In genomic region chr3:15647629-15648167, GRCh38 we compare ENCODE assay signal across 8 cellular contexts. TPM values are rescaled to one million over a fixed set of nuclear protein-coding genes. Genes with fewer than 3 reads are reported as not detected.
DNase-seq lines count a peak whose midpoint lies in the region; ATAC-seq lines count a peak whose summit lies in the region.

No MANE protein-coding gene starts in this region.

- peak overlapping the region; percentile 55 for H2BK12ac ChIP-seq in trophoblast cell (ENCODE audit: low read length)

- H3K9me3 ChIP-seq in CD4-positive, CD25-positive, alpha-beta regulatory T cell (ENCODE audit: control insufficient read depth in 2 of 2, low read length in 2 of 2) = no peaks in the 10 kb centered on the region
- H3K9me3 ChIP-seq in trophoblast cell (ENCODE audit: insufficient read depth, low read depth, low read length) = no peaks in the 10 kb centered on the region

- no peak overlapping the region for H4K8ac ChIP-seq in trophoblast cell (ENCODE audit: low read depth, low read length)

- H3K36me3 ChIP-seq in CD4-positive, CD25-positive, alpha-beta regulatory T cell (ENCODE audit: control insufficient read depth, insufficient read depth, low read length) = peaks cover 12% of the 10 kb centered on the region
- peaks cover 0 to 3% of the 10 kb centered on the region in 2 experiments for H3K36me3 ChIP-seq in trophoblast cell (ENCODE audit: control insufficient read depth in 1 of 2, insufficient read depth in 2 of 2, low read length in 2 of 2)

- H2BK120ac ChIP-seq in trophoblast cell (ENCODE audit: insufficient read depth, low read length, poor library complexity) = peak overlapping the region; percentile 52

- no peak overlapping the region for H2AFZ ChIP-seq in trophoblast cell (ENCODE audit: insufficient read depth, low read length, poor library complexity)

- CTCF ChIA-PET in activated CD4-positive, alpha-beta T cell treated with anti-CD3 and anti-CD28 coated beads for 36 hours (lab: Charles Lee) = interaction anchor here (1.6 kb wide), 1 partner anchor 15 kb away, joined by 3 read pairs; no protein-coding TSS in a partner anchor

- peaks cover 8 to 41% (median 33%) of the 10 kb centered on the region in 4 donors for H3K4me1 Mint-ChIP-seq in CD4-positive, CD25-positive, alpha-beta regulatory T cell
- H3K4me1 Mint-ChIP-seq in activated CD4-positive, alpha-beta T cell treated with anti-CD3 and anti-CD28 coated beads for 36 hours = peaks cover 41% of the 10 kb centered on the region
- peaks cover 23% of the 10 kb centered on the region for H3K4me1 Mint-ChIP-seq in dendritic cell treated with granulocyte-macrophage colony-stimulating factor and Interleukin-4, amounts not matched to agents 40 ng/mL and 50 ng/mL, for 4 days (ENCODE audit: low read depth)

- peaks cover 14% of the 10 kb centered on the region for H3K79me1 ChIP-seq in trophoblast cell (ENCODE audit: low read length)

- no peak overlapping the region for H3K9ac ChIP-seq in trophoblast cell (ENCODE audit: low read length)

- no peak overlapping the region for H4K12ac ChIP-seq in trophoblast cell (ENCODE audit: low read depth, low read length)

- POLR2A ChIA-PET in activated CD4-positive, alpha-beta T cell treated with anti-CD3 and anti-CD28 coated beads for 36 hours (lab: Charles Lee) = no interaction called here

- H3K4me3 Mint-ChIP-seq in CD4-positive, CD25-positive, alpha-beta regulatory T cell = peak overlapping the region; percentile 0 to 89 (median 72)
- peak overlapping the region; percentile 20 for H3K4me3 Mint-ChIP-seq in activated CD4-positive, alpha-beta T cell treated with anti-CD3 and anti-CD28 coated beads for 36 hours
- peak overlapping the region; percentile 23 for H3K4me3 Mint-ChIP-seq in dendritic cell treated with granulocyte-macrophage colony-stimulating factor and Interleukin-4, amounts not matched to agents 40 ng/mL and 50 ng/mL, for 4 days

- no peaks in the 10 kb centered on the region for H3K27me3 Mint-ChIP-seq in CD4-positive, CD25-positive, alpha-beta regulatory T cell
- H3K27me3 Mint-ChIP-seq in activated CD4-positive, alpha-beta T cell treated with anti-CD3 and anti-CD28 coated beads for 36 hours = peaks cover 12% of the 10 kb centered on the region
- peaks cover 46% of the 10 kb centered on the region for H3K27me3 Mint-ChIP-seq in dendritic cell treated with granulocyte-macrophage colony-stimulating factor and Interleukin-4, amounts not matched to agents 40 ng/mL and 50 ng/mL, for 4 days

- DNase-seq in CD4-positive, CD25-positive, alpha-beta regulatory T cell = peak in 2 of 3 donors; percentile 47 to 86
- peak; percentile 99 for DNase-seq in HT1080 (ENCODE audit: low read depth)
- peak; percentile 77 for DNase-seq in activated CD4-positive, alpha-beta T cell treated with anti-CD3 and anti-CD28 coated beads for 36 hours
- no peak for DNase-seq in trophoblast cell
- DNase-seq in left lobe of liver (ENCODE audit: low spot score) = no peak
- DNase-seq in posterior vena cava (ENCODE audit: low spot score) = no peak

- peak overlapping the region in 2 of 3 donors; percentile 47 to 94 for H3K27ac Mint-ChIP-seq in CD4-positive, CD25-positive, alpha-beta regulatory T cell
- H3K27ac Mint-ChIP-seq in activated CD4-positive, alpha-beta T cell treated with anti-CD3 and anti-CD28 coated beads for 36 hours = peak overlapping the region; percentile 61
- peak overlapping the region; percentile 74 for H3K27ac Mint-ChIP-seq in dendritic cell treated with granulocyte-macrophage colony-stimulating factor and Interleukin-4, amounts not matched to agents 40 ng/mL and 50 ng/mL, for 4 days

- peak overlapping the region; percentile 6 for H3K27ac ChIP-seq in CD4-positive, CD25-positive, alpha-beta regulatory T cell (ENCODE audit: insufficient read depth, low read length, poor library complexity, severe bottlenecking)
- H3K27ac ChIP-seq in trophoblast cell (ENCODE audit: low read depth, low read length) = peak overlapping the region; percentile 31

- peak; percentile 81 to 82 for ATAC-seq in CD4-positive, CD25-positive, alpha-beta regulatory T cell (ENCODE audit: low read depth in 2 of 2)
- ATAC-seq in GM21367 (IDR thresholded peaks at IDR 0.05; ENCODE audit: unreplicated experiment) (peak; percentile 95), left lobe of liver (no peak)
- peak; percentile 87 for ATAC-seq in activated CD4-positive, alpha-beta T cell treated with anti-CD3 and anti-CD28 coated beads for 36 hours

- intact Hi-C loops in activated CD4-positive, alpha-beta T cell treated with anti-CD3 and anti-CD28 coated beads for 36 hours (cut with DNase I, micrococcal nuclease) = no loop called here
- intact Hi-C loops in dendritic cell treated with granulocyte-macrophage colony-stimulating factor and Interleukin-4, amounts not matched to agents 40 ng/mL and 50 ng/mL, for 4 days (cut with micrococcal nuclease) = no loop called here
- intact Hi-C loops in posterior vena cava (cut with DNase I) = no loop called here

- no peak overlapping the region for H3K14ac ChIP-seq in trophoblast cell (ENCODE audit: low read length)

- no peak overlapping the region for H3K4me2 ChIP-seq in trophoblast cell (ENCODE audit: low read length)

- peak overlapping the region; percentile 25 for H2BK5ac ChIP-seq in trophoblast cell (ENCODE audit: low read depth, low read length, poor library complexity)

- peak overlapping the region; percentile 59 for H3K4me3 ChIP-seq in CD4-positive, CD25-positive, alpha-beta regulatory T cell (ENCODE audit: low read depth, low read length)
- H3K4me3 ChIP-seq in trophoblast cell (ENCODE audit: low read depth, low read length) = no peak overlapping the region

- no peak overlapping the region for H2AK5ac ChIP-seq in trophoblast cell (ENCODE audit: low read length)

- peaks cover 0 to 3% (median 0%) of the 10 kb centered on the region in 7 donors for H3K9me3 Mint-ChIP-seq in CD4-positive, CD25-positive, alpha-beta regulatory T cell
- H3K9me3 Mint-ChIP-seq in activated CD4-positive, alpha-beta T cell treated with anti-CD3 and anti-CD28 coated beads for 36 hours (ENCODE audit: low read depth) = peaks cover 4% of the 10 kb centered on the region
- no peaks in the 10 kb centered on the region for H3K9me3 Mint-ChIP-seq in dendritic cell treated with granulocyte-macrophage colony-stimulating factor and Interleukin-4, amounts not matched to agents 40 ng/mL and 50 ng/mL, for 4 days

- H4K91ac ChIP-seq in trophoblast cell (ENCODE audit: low read depth, low read length) = peak overlapping the region; percentile 36

- peaks cover 2% of the 10 kb centered on the region for H3K79me2 ChIP-seq in trophoblast cell (ENCODE audit: control insufficient read depth, insufficient read depth, low read length, poor library complexity)

- H3K23ac ChIP-seq in trophoblast cell (ENCODE audit: low read length) = no peak overlapping the region

- H3K36me3 Mint-ChIP-seq in CD4-positive, CD25-positive, alpha-beta regulatory T cell = peaks cover 21% of the 10 kb centered on the region
- H3K36me3 Mint-ChIP-seq in activated CD4-positive, alpha-beta T cell treated with anti-CD3 and anti-CD28 coated beads for 36 hours (ENCODE audit: low read depth) = peaks cover 10% of the 10 kb centered on the region
- peaks cover 10% of the 10 kb centered on the region for H3K36me3 Mint-ChIP-seq in dendritic cell treated with granulocyte-macrophage colony-stimulating factor and Interleukin-4, amounts not matched to agents 40 ng/mL and 50 ng/mL, for 4 days (ENCODE audit: low read depth)

- peaks cover 32% of the 10 kb centered on the region for H3K4me1 ChIP-seq in CD4-positive, CD25-positive, alpha-beta regulatory T cell (ENCODE audit: control insufficient read depth, insufficient read depth, low read length, poor library complexity, severe bottlenecking)
- H3K4me1 ChIP-seq in trophoblast cell (ENCODE audit: control insufficient read depth in 1 of 2, insufficient read depth in 2 of 2, low read length in 2 of 2) = peaks cover 15 to 16% of the 10 kb centered on the region in 2 experiments

- H3K18ac ChIP-seq in trophoblast cell (ENCODE audit: low read length) = no peak overlapping the region

- H3K4ac ChIP-seq in trophoblast cell (ENCODE audit: low read depth, low read length) = no peak overlapping the region

- H3K27me3 ChIP-seq in CD4-positive, CD25-positive, alpha-beta regulatory T cell (ENCODE audit: control insufficient read depth, insufficient read depth, low read length) = no peaks in the 10 kb centered on the region
- H3K27me3 ChIP-seq in trophoblast cell (ENCODE audit: insufficient read depth, low read length) = no peaks in the 10 kb centered on the region

- no CpG with 5 or more reads among the region's 4 CpGs for WGBS in trophoblast cell (ENCODE audit: extremely low coverage, insufficient coverage, insufficient read length)

RNA-seq across cellular contexts. Expression of gene BTD, which starts 46.2 kb away (rescaled TPM):
- total RNA-seq in CD4-positive, CD25-positive, alpha-beta regulatory T cell = 22.7 TPM
- 10 to 100 TPM; 27.6 to 35.8 (median 33.4) TPM for polyA plus RNA-seq in CD4-positive, CD25-positive, alpha-beta regulatory T cell
- total RNA-seq in HT1080 (2014; rRNA removed; shearing (Covaris generic)) = 10.5 and 12.1 TPM in 2 replicates
- 11.4 and 12.9 TPM in 2 replicates for polyA plus RNA-seq in HT1080 (2015; cell fraction: cytosol; rRNA removed)
- 30.4 and 33.7 TPM in 2 replicates for polyA plus RNA-seq in HT1080 (2015; cell fraction: nucleus; rRNA removed)
- total RNA-seq in activated CD4-positive, alpha-beta T cell treated with anti-CD3 and anti-CD28 coated beads for 36 hours = 1 to 10 TPM; 3.8 to 4.4 TPM
- polyA plus RNA-seq in trophoblast cell (2013) = 15.6 and 17.3 TPM in 2 replicates
- total RNA-seq in left lobe of liver = 57.4 TPM
- 10 to 100 TPM; 13.3 to 18.1 TPM for total RNA-seq in posterior vena cava

RNA-seq across cellular contexts. Expression of gene HACL1, which starts 46.3 kb away (rescaled TPM):
- total RNA-seq in CD4-positive, CD25-positive, alpha-beta regulatory T cell = 35.8 TPM
- 10 to 100 TPM; 35.8 to 44.8 (median 39.1) TPM for polyA plus RNA-seq in CD4-positive, CD25-positive, alpha-beta regulatory T cell
- total RNA-seq in HT1080 (2014; rRNA removed; shearing (Covaris generic)) = 22.2 and 28.0 TPM in 2 replicates
- 25.8 and 30.4 TPM in 2 replicates for polyA plus RNA-seq in HT1080 (2015; cell fraction: cytosol; rRNA removed)
- polyA plus RNA-seq in HT1080 (2015; cell fraction: nucleus; rRNA removed) = 38.6 and 41.2 TPM in 2 replicates
- 10 to 100 TPM; 22.3 to 23.2 TPM for total RNA-seq in activated CD4-positive, alpha-beta T cell treated with anti-CD3 and anti-CD28 coated beads for 36 hours
- 18.1 and 19.7 TPM in 2 replicates for polyA plus RNA-seq in trophoblast cell (2013)
- total RNA-seq in left lobe of liver = 45.2 TPM
- 10 to 100 TPM; 18.5 to 21.2 TPM for total RNA-seq in posterior vena cava

Comparison
In these comparisons a context has a peak if more than half of its experiments do, and no peak if none do; other contexts are left out.
1. DNase-seq: peak in CD4-positive, CD25-positive, alpha-beta regulatory T cell (2 of 3), HT1080 (single experiment) and activated CD4-positive, alpha-beta T cell treated with anti-CD3 and anti-CD28 coated beads for 36 hours (single experiment); none in trophoblast cell (0 of 2), left lobe of liver (single experiment) and posterior vena cava (single experiment).
2. H3K4me3 Mint-ChIP-seq: peak in every context shown above with its lines; median percentile 72 in CD4-positive, CD25-positive, alpha-beta regulatory T cell; 23 in dendritic cell treated with granulocyte-macrophage colony-stimulating factor and Interleukin-4, amounts not matched to agents 40 ng/mL and 50 ng/mL, for 4 days; 20 in activated CD4-positive, alpha-beta T cell treated with anti-CD3 and anti-CD28 coated beads for 36 hours.
3. Peak in every context shown above with its lines, with median percentiles within 50 percentile points of each other: H3K27ac Mint-ChIP-seq.